In the genomic region with DNA sequence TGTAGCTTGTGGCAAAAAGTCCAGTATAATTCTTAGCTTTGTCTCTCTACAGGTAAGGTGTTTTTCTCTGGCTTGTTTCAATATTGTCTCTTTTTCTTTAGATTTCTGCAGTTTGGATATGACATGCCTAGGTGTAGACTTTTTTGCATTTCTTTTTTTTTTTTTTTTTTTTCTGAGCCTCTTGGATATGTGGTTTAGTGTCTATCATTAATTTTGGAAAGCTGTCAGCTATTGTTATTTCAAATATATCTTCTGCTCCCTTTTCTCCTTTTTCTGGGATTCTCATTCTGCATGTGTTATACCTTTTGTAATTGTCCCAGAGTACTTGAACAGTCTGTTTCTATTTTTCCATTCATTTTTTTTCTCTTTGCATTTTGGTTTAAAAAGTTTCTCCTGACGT, we compare ENCODE assay signal across 37 cellular contexts.
"Had no signal": no experiment of that assay in that cellular context is flagged by ENCODE, and none has a peak within 500 bp of the region (broad histone marks: within the 10 kb centered on the region; RNA-seq: fewer than 3 reads in every experiment).

No MANE protein-coding gene starts in this region.

- H3K36me3 Mint-ChIP-seq: activated naive CD4-positive, alpha-beta T cell treated with anti-CD3 and anti-CD28 coated beads, Interleukin-2, amount 10 ng/mL, durations not matched to agents 7 days and 5 days; activated naive CD4-positive, alpha-beta T cell treated with anti-CD3 and anti-CD28 coated beads, Interleukin-2, amount 50 U/mL, for 24 hours; activated naive CD8-positive, alpha-beta T cell; activated naive CD8-positive, alpha-beta T cell treated with anti-CD3 and anti-CD28 coated beads for 36 hours; activated naive CD8-positive, alpha-beta T cell treated with anti-CD3 and anti-CD28 coated beads, Interleukin-2, amount 10 ng/mL, durations not matched to agents 7 days and 5 days had no signal

- ATAC-seq: activated naive CD4-positive, alpha-beta T cell treated with anti-CD3 and anti-CD28 coated beads, Interleukin-2, amount 50 U/mL, for 72 hours; activated naive CD8-positive, alpha-beta T cell treated with anti-CD3 and anti-CD28 coated beads, Interleukin-2, amount 50 U/mL, for 24 hours; activated T-cell treated with anti-CD3 and anti-CD28 coated beads, Interleukin-2, amount 50 U/mL, for 4 hours; activated T-cell treated with anti-CD3 and anti-CD28 coated beads, Interleukin-2, amount 50 U/mL, for 72 hours; activated T-helper 17 cell treated with anti-CD3 and anti-CD28 coated beads, Interleukin-2, amount 50 U/mL, for 72 hours; body of pancreas had no signal

- H3K9me3 Mint-ChIP-seq: activated naive CD8-positive, alpha-beta T cell treated with anti-CD3 and anti-CD28 coated beads, Interleukin-2, amount 10 ng/mL, durations not matched to agents 7 days and 5 days had no signal

- H3K9me3 ChIP-seq: adrenal gland, ascending aorta, body of pancreas had no signal

- H3K27ac Mint-ChIP-seq: activated naive CD4-positive, alpha-beta T cell treated with anti-CD3 and anti-CD28 coated beads for 36 hours; activated naive CD4-positive, alpha-beta T cell treated with anti-CD3 and anti-CD28 coated beads, Interleukin-2, amount 10 ng/mL, durations not matched to agents 7 days and 5 days; activated naive CD4-positive, alpha-beta T cell treated with anti-CD3 and anti-CD28 coated beads, Interleukin-2, amount 50 U/mL, for 24 hours; activated naive CD4-positive, alpha-beta T cell treated with anti-CD3 and anti-CD28 coated beads, Interleukin-2, amount 50 U/mL, for 72 hours; activated naive CD8-positive, alpha-beta T cell; activated naive CD8-positive, alpha-beta T cell treated with anti-CD3 and anti-CD28 coated beads for 36 hours; activated naive CD8-positive, alpha-beta T cell treated with anti-CD3 and anti-CD28 coated beads, Interleukin-2, amount 10 ng/mL, durations not matched to agents 7 days and 5 days; activated naive CD8-positive, alpha-beta T cell treated with anti-CD3 and anti-CD28 coated beads, Interleukin-2, amount 50 U/mL, for 24 hours; activated T-cell treated with anti-CD3 and anti-CD28 coated beads, Interleukin-2, amount 50 U/mL, for 24 hours; activated T-cell treated with anti-CD3 and anti-CD28 coated beads, Interleukin-2, amount 50 U/mL, for 72 hours; activated T-helper 1 cell treated with anti-CD3 and anti-CD28 coated beads, Interleukin-12 subunit alpha, Interleukin-12 subunit beta, Interleukin-2, Interleukin-4 antibody, amounts not matched to agents 30 ng/mL and 10 ng/mL and 1 ng/mL, durations not matched to agents 14 hours and 24 hours and 36 hours; activated T-helper 17 cell treated with anti-CD3 and anti-CD28 coated beads, Interleukin-2, amount 50 U/mL, for 72 hours; activated T-helper 2 cell treated with anti-CD3 and anti-CD28 coated beads, Interferon-gamma antibody, Interleukin-2, Interleukin-4, amounts not matched to agents 10 μg/mL and 5 μg/mL and 100 μg/mL, durations not matched to agents 14 hours and 24 hours and 36 hours; brain had no signal

- H3K4me1 ChIP-seq: adrenal gland, ascending aorta, body of pancreas, breast epithelium had no signal

- DNase-seq: activated effector memory CD4-positive, alpha-beta T cell treated with anti-CD3 and anti-CD28 coated beads, Interleukin-2, amount 50 U/mL, for 16 hours; activated effector memory CD4-positive, alpha-beta T cell treated with Interleukin-2 at 50 U/mL for 16 hours; activated gamma-delta T cell; activated gamma-delta T cell treated with Interleukin-2 at 50 U/mL for 16 hours; activated naive CD4-positive, alpha-beta T cell; activated naive CD4-positive, alpha-beta T cell treated with anti-CD3 and anti-CD28 coated beads for 36 hours; activated naive CD4-positive, alpha-beta T cell treated with anti-CD3 and anti-CD28 coated beads, Interleukin-2, amount 10 ng/mL, durations not matched to agents 7 days and 5 days; activated naive CD4-positive, alpha-beta T cell treated with anti-CD3 and anti-CD28 coated beads, Interleukin-2, amount 50 U/mL, for 16 hours; activated naive CD4-positive, alpha-beta T cell treated with Interleukin-2 at 50 U/mL for 16 hours; activated naive CD8-positive, alpha-beta T cell treated with anti-CD3 and anti-CD28 coated beads for 36 hours; activated naive CD8-positive, alpha-beta T cell treated with anti-CD3 and anti-CD28 coated beads, Interleukin-2, amount 10 ng/mL, durations not matched to agents 7 days and 5 days; activated naive CD8-positive, alpha-beta T cell treated with anti-CD3 and anti-CD28 coated beads, Interleukin-2, amount 50 U/mL, for 24 hours; activated T-cell treated with anti-CD3 and anti-CD28 coated beads, Interleukin-2, amount 50 U/mL, for 24 hours; activated T-cell treated with anti-CD3 and anti-CD28 coated beads, Interleukin-2, amount 50 U/mL, for 4 hours; activated T-cell treated with anti-CD3 and anti-CD28 coated beads, Interleukin-2, amount 50 U/mL, for 48 hours; activated T-cell treated with anti-CD3 and anti-CD28 coated beads, Interleukin-2, amount 50 U/mL, for 72 hours; adrenal gland; amniotic stem cell; amygdala; anterior cingulate cortex; aorta; body of pancreas; brain microvascular endothelial cell; caudate nucleus; central memory CD4-positive, alpha-beta T cell; cerebellar nuclear complex had no signal

- H3K27ac ChIP-seq: adrenal gland, ascending aorta, body of pancreas, brain microvascular endothelial cell, breast epithelium, cardiac muscle cell had no signal

- H3K4me1 Mint-ChIP-seq: activated naive CD4-positive, alpha-beta T cell treated with anti-CD3 and anti-CD28 coated beads, Interleukin-2, amount 10 ng/mL, durations not matched to agents 7 days and 5 days; activated naive CD4-positive, alpha-beta T cell treated with anti-CD3 and anti-CD28 coated beads, Interleukin-2, amount 50 U/mL, for 24 hours; activated naive CD8-positive, alpha-beta T cell treated with anti-CD3 and anti-CD28 coated beads for 36 hours; activated naive CD8-positive, alpha-beta T cell treated with anti-CD3 and anti-CD28 coated beads, Interleukin-2, amount 10 ng/mL, durations not matched to agents 7 days and 5 days; activated naive CD8-positive, alpha-beta T cell treated with anti-CD3 and anti-CD28 coated beads, Interleukin-2, amount 50 U/mL, for 24 hours; activated T-helper 17 cell treated with anti-CD3 and anti-CD28 coated beads, Interleukin-2, amount 50 U/mL, for 72 hours; brain; central memory CD8-positive, alpha-beta T cell had no signal

- H3K4me3 Mint-ChIP-seq: activated naive CD4-positive, alpha-beta T cell treated with anti-CD3 and anti-CD28 coated beads for 36 hours; activated naive CD4-positive, alpha-beta T cell treated with anti-CD3 and anti-CD28 coated beads, Interleukin-2, amount 10 ng/mL, durations not matched to agents 7 days and 5 days; activated naive CD4-positive, alpha-beta T cell treated with anti-CD3 and anti-CD28 coated beads, Interleukin-2, amount 50 U/mL, for 24 hours; activated naive CD8-positive, alpha-beta T cell; activated naive CD8-positive, alpha-beta T cell treated with anti-CD3 and anti-CD28 coated beads for 36 hours; activated naive CD8-positive, alpha-beta T cell treated with anti-CD3 and anti-CD28 coated beads, Interleukin-2, amount 10 ng/mL, durations not matched to agents 7 days and 5 days; activated naive CD8-positive, alpha-beta T cell treated with anti-CD3 and anti-CD28 coated beads, Interleukin-2, amount 50 U/mL, for 24 hours; activated T-cell treated with anti-CD3 and anti-CD28 coated beads, Interleukin-2, amount 50 U/mL, for 24 hours; activated T-cell treated with anti-CD3 and anti-CD28 coated beads, Interleukin-2, amount 50 U/mL, for 4 hours; activated T-cell treated with anti-CD3 and anti-CD28 coated beads, Interleukin-2, amount 50 U/mL, for 72 hours; activated T-helper 1 cell treated with anti-CD3 and anti-CD28 coated beads, Interleukin-12 subunit alpha, Interleukin-12 subunit beta, Interleukin-2, Interleukin-4 antibody, amounts not matched to agents 30 ng/mL and 10 ng/mL and 1 ng/mL, durations not matched to agents 14 hours and 24 hours and 36 hours; activated T-helper 17 cell treated with anti-CD3 and anti-CD28 coated beads, Interleukin-2, amount 50 U/mL, for 72 hours; brain; central memory CD8-positive, alpha-beta T cell had no signal

- H3K36me3 ChIP-seq: adrenal gland, ascending aorta, brain microvascular endothelial cell, breast epithelium, cardiac muscle cell had no signal

- H3K4me3 ChIP-seq: adrenal gland, ascending aorta, body of pancreas, breast epithelium, cardiac muscle cell had no signal

- H3K27me3 Mint-ChIP-seq: activated naive CD4-positive, alpha-beta T cell treated with anti-CD3 and anti-CD28 coated beads, Interleukin-2, amount 10 ng/mL, durations not matched to agents 7 days and 5 days; activated naive CD4-positive, alpha-beta T cell treated with anti-CD3 and anti-CD28 coated beads, Interleukin-2, amount 50 U/mL, for 24 hours; activated naive CD8-positive, alpha-beta T cell treated with anti-CD3 and anti-CD28 coated beads for 36 hours; activated naive CD8-positive, alpha-beta T cell treated with anti-CD3 and anti-CD28 coated beads, Interleukin-2, amount 50 U/mL, for 24 hours; activated T-cell treated with anti-CD3 and anti-CD28 coated beads, Interleukin-2, amount 50 U/mL, for 24 hours; brain; central memory CD8-positive, alpha-beta T cell had no signal
